ENCODE assay signal across 17 cellular contexts in genomic region chr21:42748620-42749176, GRCh38.
DNase-seq lines count a peak whose midpoint lies in the region; ATAC-seq and TF ChIP-seq lines count a peak whose summit lies in the region.
"Had no signal": no experiment of that assay in that cellular context is flagged by ENCODE, and none has a peak within 500 bp of the region (broad histone marks: within the 10 kb centered on the region; RNA-seq: fewer than 3 reads in every experiment).

No MANE protein-coding gene starts in this region.

- POLR2A ChIA-PET in activated CD4-positive, alpha-beta memory T cell treated with anti-CD3 and anti-CD28 coated beads, Interleukin-2, amount 10 ng/mL, durations not matched to agents 7 days and 5 days (lab: Charles Lee): interaction anchor here (3.0 kb wide), 1 partner anchor 11 kb away, joined by 16 read pairs; no protein-coding TSS in a partner anchor
- POLR2A ChIA-PET in activated CD4-positive, alpha-beta memory T cell treated with anti-CD3 and anti-CD28 coated beads for 36 hours (lab: Charles Lee): no interaction called here
- POLR2A ChIA-PET in WTC11 (lab: Charles Lee): no interaction called here
- POLR2A ChIA-PET in naive thymus-derived CD4-positive, alpha-beta T cell (lab: Charles Lee): interaction anchor here (1.5 to 4.3 kb wide), 2 partner anchors 11 to 33 kb away, joined by 5 to 37 read pairs; no protein-coding TSS in a partner anchor

- no peak overlapping the region for H3K4me3 Mint-ChIP-seq in activated CD4-positive, alpha-beta memory T cell treated with anti-CD3 and anti-CD28 coated beads, Interleukin-2, amount 10 ng/mL, durations not matched to agents 7 days and 5 days
- no peak overlapping the region for H3K4me3 Mint-ChIP-seq in activated CD4-positive, alpha-beta memory T cell treated with anti-CD3 and anti-CD28 coated beads for 36 hours
- no peak overlapping the region for H3K4me3 Mint-ChIP-seq in WTC11
- peak overlapping the region in 5 of 10 donors; percentile 1 to 59 (median 44) for H3K4me3 Mint-ChIP-seq in naive thymus-derived CD4-positive, alpha-beta T cell
- H3K4me3 Mint-ChIP-seq: stimulated activated naive CD8-positive, alpha-beta T cell treated with anti-CD3 and anti-CD28 coated beads, Interleukin-15, Interleukin-2, amounts not matched to agents 100 ng/mL and 50 ng/mL, for 24 hours had no signal

- CTCF ChIA-PET in activated CD4-positive, alpha-beta memory T cell treated with anti-CD3 and anti-CD28 coated beads, Interleukin-2, amount 10 ng/mL, durations not matched to agents 7 days and 5 days (lab: Charles Lee): no interaction called here
- CTCF ChIA-PET in activated CD4-positive, alpha-beta memory T cell treated with anti-CD3 and anti-CD28 coated beads for 36 hours (lab: Charles Lee): no interaction called here
- CTCF ChIA-PET in WTC11 (lab: Charles Lee): interaction anchor here (1.5 kb wide), 1 partner anchor 156 kb away, joined by 3 read pairs; no protein-coding TSS in a partner anchor
- CTCF ChIA-PET in naive thymus-derived CD4-positive, alpha-beta T cell (lab: Charles Lee): interaction anchor here (0.7 kb wide), 1 partner anchor 35 kb away, joined by 3 read pairs; no protein-coding TSS in a partner anchor

- TF ChIP-seq EP300 in suprapubic skin (IDR thresholded peaks at IDR 0.05): peak; percentile 67

- ATAC-seq in WTC11 (no peak), HG03457 (IDR thresholded peaks at IDR 0.05; ENCODE audit: unreplicated experiment) (no peak), GM19395 (IDR thresholded peaks at IDR 0.05; ENCODE audit: unreplicated experiment) (no peak)
- ATAC-seq in naive thymus-derived CD4-positive, alpha-beta T cell: no peak
- ATAC-seq: activated naive CD4-positive, alpha-beta T cell treated with anti-CD3 and anti-CD28 coated beads, Interleukin-2, amount 50 U/mL, for 72 hours had no signal

- TF ChIP-seq POLR2A in suprapubic skin (IDR thresholded peaks at IDR 0.05): no peak

- H3K9me3 Mint-ChIP-seq in activated CD4-positive, alpha-beta memory T cell treated with anti-CD3 and anti-CD28 coated beads, Interleukin-2, amount 10 ng/mL, durations not matched to agents 7 days and 5 days: no peaks in the 10 kb centered on the region
- H3K9me3 Mint-ChIP-seq in activated CD4-positive, alpha-beta memory T cell treated with anti-CD3 and anti-CD28 coated beads for 36 hours: no peaks in the 10 kb centered on the region
- H3K9me3 Mint-ChIP-seq in WTC11: no peaks in the 10 kb centered on the region
- no peaks in the 10 kb centered on the region for H3K9me3 Mint-ChIP-seq in naive thymus-derived CD4-positive, alpha-beta T cell
- H3K9me3 Mint-ChIP-seq: activated naive CD4-positive, alpha-beta T cell treated with anti-CD3 and anti-CD28 coated beads, Interleukin-2, amount 50 U/mL, for 72 hours; stimulated activated naive CD8-positive, alpha-beta T cell treated with anti-CD3 and anti-CD28 coated beads, Interleukin-15, Interleukin-2, amounts not matched to agents 100 ng/mL and 50 ng/mL, for 24 hours had no signal

- H3K4me1 ChIP-seq in naive thymus-derived CD4-positive, alpha-beta T cell (ENCODE audit: control insufficient read depth in 2 of 2, insufficient read depth in 2 of 2, low read length in 2 of 2): peaks cover 19 to 26% of the 10 kb centered on the region in 2 donors
- peaks cover 6% of the 10 kb centered on the region for H3K4me1 ChIP-seq in suprapubic skin
- H3K4me1 ChIP-seq: right atrium auricular region had no signal

- H3K9me3 ChIP-seq in naive thymus-derived CD4-positive, alpha-beta T cell (ENCODE audit: control insufficient read depth in 2 of 3, low read length in 3 of 3): no peaks in the 10 kb centered on the region
- no peaks in the 10 kb centered on the region for H3K9me3 ChIP-seq in suprapubic skin
- H3K9me3 ChIP-seq: right atrium auricular region, SJCRH30 had no signal

- no peak for DNase-seq in activated CD4-positive, alpha-beta memory T cell treated with anti-CD3 and anti-CD28 coated beads, Interleukin-2, amount 10 ng/mL, durations not matched to agents 7 days and 5 days
- DNase-seq in activated CD4-positive, alpha-beta memory T cell treated with anti-CD3 and anti-CD28 coated beads for 36 hours: no peak
- DNase-seq in WTC11 (ENCODE audit: low spot score): no peak
- DNase-seq in naive thymus-derived CD4-positive, alpha-beta T cell: no peak
- DNase-seq in suprapubic skin (ENCODE audit: low spot score in 2 of 2): no peak
- DNase-seq in inferior parietal cortex (ENCODE audit: extremely low spot score): no peak
- DNase-seq: activated CD4-positive, alpha-beta T cell treated with anti-CD3 and anti-CD28 coated beads for 4 hours; NCI-H510A; trophoblast cell had no signal

- TF ChIP-seq CTCF in WTC11 (IDR thresholded peaks at IDR 0.05) (no peak), suprapubic skin (IDR thresholded peaks at IDR 0.05) (no peak)

- no peak overlapping the region for H3K4me3 ChIP-seq in naive thymus-derived CD4-positive, alpha-beta T cell (ENCODE audit: low read length)
- no peak overlapping the region for H3K4me3 ChIP-seq in suprapubic skin
- H3K4me3 ChIP-seq: right atrium auricular region, SJCRH30 had no signal

- H3K27me3 ChIP-seq in naive thymus-derived CD4-positive, alpha-beta T cell (ENCODE audit: control insufficient read depth in 2 of 2, insufficient read depth in 2 of 2, low read length in 2 of 2): no peaks in the 10 kb centered on the region
- no peaks in the 10 kb centered on the region for H3K27me3 ChIP-seq in suprapubic skin
- H3K27me3 ChIP-seq: dorsolateral prefrontal cortex, right atrium auricular region, SJCRH30 had no signal

- WGBS in suprapubic skin: 74% methylated on average over 13 of the region's 13 CpGs

- H3K27me3 Mint-ChIP-seq in activated CD4-positive, alpha-beta memory T cell treated with anti-CD3 and anti-CD28 coated beads, Interleukin-2, amount 10 ng/mL, durations not matched to agents 7 days and 5 days: no peaks in the 10 kb centered on the region
- H3K27me3 Mint-ChIP-seq in activated CD4-positive, alpha-beta memory T cell treated with anti-CD3 and anti-CD28 coated beads for 36 hours: no peaks in the 10 kb centered on the region
- H3K27me3 Mint-ChIP-seq in WTC11 (ENCODE audit: low read depth): no peaks in the 10 kb centered on the region
- H3K27me3 Mint-ChIP-seq in naive thymus-derived CD4-positive, alpha-beta T cell: no peaks in the 10 kb centered on the region
- H3K27me3 Mint-ChIP-seq: B cell; stimulated activated naive CD8-positive, alpha-beta T cell treated with anti-CD3 and anti-CD28 coated beads, Interleukin-15, Interleukin-2, amounts not matched to agents 100 ng/mL and 50 ng/mL, for 24 hours had no signal

- no peaks in the 10 kb centered on the region for H3K36me3 Mint-ChIP-seq in activated CD4-positive, alpha-beta memory T cell treated with anti-CD3 and anti-CD28 coated beads, Interleukin-2, amount 10 ng/mL, durations not matched to agents 7 days and 5 days (ENCODE audit: low read depth)
- H3K36me3 Mint-ChIP-seq in activated CD4-positive, alpha-beta memory T cell treated with anti-CD3 and anti-CD28 coated beads for 36 hours: no peaks in the 10 kb centered on the region
- H3K36me3 Mint-ChIP-seq in WTC11: peaks cover 17% of the 10 kb centered on the region; the same call in 1 of the 2 replicates
- peaks cover 0 to 15% (median 6%) of the 10 kb centered on the region in 5 donors for H3K36me3 Mint-ChIP-seq in naive thymus-derived CD4-positive, alpha-beta T cell
- H3K36me3 Mint-ChIP-seq: activated naive CD4-positive, alpha-beta T cell treated with anti-CD3 and anti-CD28 coated beads, Interleukin-2, amount 50 U/mL, for 72 hours had no signal

- peaks cover 26% of the 10 kb centered on the region for H3K4me1 Mint-ChIP-seq in activated CD4-positive, alpha-beta memory T cell treated with anti-CD3 and anti-CD28 coated beads, Interleukin-2, amount 10 ng/mL, durations not matched to agents 7 days and 5 days
- H3K4me1 Mint-ChIP-seq in activated CD4-positive, alpha-beta memory T cell treated with anti-CD3 and anti-CD28 coated beads for 36 hours (ENCODE audit: low read depth): peaks cover 16% of the 10 kb centered on the region
- peaks cover 5% of the 10 kb centered on the region for H3K4me1 Mint-ChIP-seq in WTC11
- H3K4me1 Mint-ChIP-seq in naive thymus-derived CD4-positive, alpha-beta T cell: peaks cover 18 to 42% (median 32%) of the 10 kb centered on the region in 7 donors

- peak overlapping the region; percentile 10 for H3K27ac Mint-ChIP-seq in activated CD4-positive, alpha-beta memory T cell treated with anti-CD3 and anti-CD28 coated beads, Interleukin-2, amount 10 ng/mL, durations not matched to agents 7 days and 5 days
- no peak overlapping the region for H3K27ac Mint-ChIP-seq in activated CD4-positive, alpha-beta memory T cell treated with anti-CD3 and anti-CD28 coated beads for 36 hours
- H3K27ac Mint-ChIP-seq in WTC11: peak overlapping the region; percentile 51
- peak overlapping the region; percentile 33 to 99 (median 97) for H3K27ac Mint-ChIP-seq in naive thymus-derived CD4-positive, alpha-beta T cell
- H3K27ac Mint-ChIP-seq: B cell; stimulated activated naive CD8-positive, alpha-beta T cell treated with anti-CD3 and anti-CD28 coated beads, Interleukin-15, Interleukin-2, amounts not matched to agents 100 ng/mL and 50 ng/mL, for 24 hours had no signal

- intact Hi-C loops in activated CD4-positive, alpha-beta memory T cell treated with anti-CD3 and anti-CD28 coated beads for 36 hours (cut with micrococcal nuclease): no loop called here
- intact Hi-C loops in naive thymus-derived CD4-positive, alpha-beta T cell (cut with micrococcal nuclease): loop anchor here in 1 of 2 donors (5.0 to 10.0 kb wide), 2 partner anchors 34 to 66 kb away; no protein-coding TSS in a partner anchor

- H3K27ac ChIP-seq in naive thymus-derived CD4-positive, alpha-beta T cell (ENCODE audit: low read depth, low read length): no peak overlapping the region
- H3K27ac ChIP-seq in suprapubic skin: peak overlapping the region; percentile 51
- H3K27ac ChIP-seq: right atrium auricular region, SJCRH30 had no signal

- H3K36me3 ChIP-seq in naive thymus-derived CD4-positive, alpha-beta T cell (ENCODE audit: control insufficient read depth in 2 of 3, insufficient read depth in 3 of 3, low read length in 3 of 3): no peaks in the 10 kb centered on the region
- H3K36me3 ChIP-seq in suprapubic skin: no peaks in the 10 kb centered on the region
- H3K36me3 ChIP-seq: right atrium auricular region, SJCRH30 had no signal

TF ChIP-seq in WTC11, 78 proteins besides CTCF, POLR2A, EP300 and RAD21 (continues in another document):
- TF ChIP-seq ZNF396 (CRISPR knock-in tag; IDR thresholded peaks at IDR 0.05; ENCODE audit: borderline replicate concordance): no peak

Comparison
In these comparisons a context has a peak if more than half of its experiments do, and no peak if none do; other contexts are left out.
1. POLR2A ChIA-PET loops: an anchor here in activated CD4-positive, alpha-beta memory T cell treated with anti-CD3 and anti-CD28 coated beads, Interleukin-2, amount 10 ng/mL, durations not matched to agents 7 days and 5 days (3.0 kb wide) and naive thymus-derived CD4-positive, alpha-beta T cell (1.5 to 4.3 kb wide); none called in activated CD4-positive, alpha-beta memory T cell treated with anti-CD3 and anti-CD28 coated beads for 36 hours and WTC11.
2. CTCF ChIA-PET loops: an anchor here in WTC11 (1.5 kb wide) and naive thymus-derived CD4-positive, alpha-beta T cell (0.7 kb wide); none called in activated CD4-positive, alpha-beta memory T cell treated with anti-CD3 and anti-CD28 coated beads, Interleukin-2, amount 10 ng/mL, durations not matched to agents 7 days and 5 days and activated CD4-positive, alpha-beta memory T cell treated with anti-CD3 and anti-CD28 coated beads for 36 hours.